Comparison of ENCODE assay signal across 8 cellular contexts in genomic region chr1:247077768-247078314, GRCh38. TPM values are rescaled to one million over a fixed set of nuclear protein-coding genes. Genes with fewer than 3 reads are reported as not detected.
DNase-seq lines count a peak whose midpoint lies in the region; ATAC-seq and TF ChIP-seq lines count a peak whose summit lies in the region.

No MANE protein-coding gene starts in this region.

- H3K27me3 ChIP-seq in ACC112 (ENCODE audit: insufficient read depth, low read length) = no peaks in the 10 kb centered on the region
- H3K27me3 ChIP-seq in body of pancreas = no peaks in the 10 kb centered on the region
- no peaks in the 10 kb centered on the region for H3K27me3 ChIP-seq in right lobe of liver
- no peaks in the 10 kb centered on the region for H3K27me3 ChIP-seq in upper lobe of left lung

- H3K9me3 ChIP-seq in KOPT-K1 (ENCODE audit: insufficient read depth, low read length, poor library complexity, severe bottlenecking) (peaks cover 35% of the 10 kb centered on the region), body of pancreas (no peaks in the 10 kb centered on the region), right lobe of liver (no peaks in the 10 kb centered on the region), upper lobe of left lung (peaks cover 0 to 3% (median 0%) of the 10 kb centered on the region in 4 donors)

- H3K27ac ChIP-seq in ACC112 (ENCODE audit: low read depth, low read length) (peak overlapping the region; percentile 63; the same call in 1 of the 2 replicates), KOPT-K1 (ENCODE audit: low read depth, low read length, poor library complexity, severe bottlenecking) (peak overlapping the region; percentile 81), body of pancreas (peak overlapping the region in 3 of 4 donors; percentile 76 to 88 (median 83)), right lobe of liver (peak overlapping the region; percentile 17 to 77 (median 66)), upper lobe of left lung (peak overlapping the region; percentile 68 to 87 (median 81))

- H3K4me1 ChIP-seq in ACC112 (ENCODE audit: control insufficient read depth, insufficient read depth, low read length, unreplicated experiment) (peaks cover 13% of the 10 kb centered on the region), body of pancreas (peaks cover 19% of the 10 kb centered on the region), right lobe of liver (peaks cover 0 to 5% (median 0%) of the 10 kb centered on the region in 4 donors), upper lobe of left lung (peaks cover 11 to 14% (median 12%) of the 10 kb centered on the region in 4 donors)

- no peak for DNase-seq in body of pancreas
- DNase-seq in right lobe of liver = no peak
- no peak for DNase-seq in upper lobe of left lung
- no peak for DNase-seq in hypothalamus (lab: John Stamatoyannopoulos, UW)
- no peak for DNase-seq in NCI-H1694 treated with DMSO at 0.1 percent for 48 hours (lab: John Stamatoyannopoulos, UW)

- H3K4me3 ChIP-seq in ACC112 (ENCODE audit: low read depth, low read length) (peak overlapping the region; percentile 99), body of pancreas (peak overlapping the region; percentile 71 to 90), right lobe of liver (peak overlapping the region; percentile 78 to 97 (median 90)), upper lobe of left lung (peak overlapping the region; percentile 60 to 86 (median 68))

- H2AFZ ChIP-seq in ACC112 (ENCODE audit: low read length, unreplicated experiment) = peak overlapping the region; percentile 92

- 1 to 2% methylated on average over 13 of the region's 13 CpGs for WGBS in body of pancreas, 2 donors
- WGBS in right lobe of liver (ENCODE audit: insufficient coverage, low coverage, low lambda C conversion rate, missing lambda C conversion rate) = 2% methylated on average over 13 of the region's 13 CpGs
- WGBS in upper lobe of left lung, 2 donors = 1 to 2% methylated on average over 13 of the region's 13 CpGs

- no peak for TF ChIP-seq CTCF in body of pancreas (IDR thresholded peaks at IDR 0.05)
- TF ChIP-seq CTCF in right lobe of liver (IDR thresholded peaks at IDR 0.05) = no peak
- no peak for TF ChIP-seq CTCF in upper lobe of left lung (IDR thresholded peaks at IDR 0.05)

- H3K79me2 ChIP-seq in ACC112 (ENCODE audit: control insufficient read depth, insufficient read depth, low read length, unreplicated experiment) = peaks cover 35% of the 10 kb centered on the region

- H3K36me3 ChIP-seq in ACC112 (ENCODE audit: insufficient read depth, low read length) (0 out of 2 replicates have a peak, but pooled peaks cover 3% of the 10 kb centered on the region), KOPT-K1 (ENCODE audit: insufficient read depth, low read length) (peaks cover 30% of the 10 kb centered on the region), body of pancreas (replicated peaks in 1 of 2; ENCODE audit: insufficient read depth in 1 of 2, low read depth in 2 of 2) (no peaks in the 10 kb centered on the region), right lobe of liver (no peaks in the 10 kb centered on the region), upper lobe of left lung (no peaks in the 10 kb centered on the region)

- no peak for TF ChIP-seq POLR2A in body of pancreas (IDR thresholded peaks at IDR 0.05)
- TF ChIP-seq POLR2A in right lobe of liver (IDR thresholded peaks at IDR 0.05) = no peak
- TF ChIP-seq POLR2A in upper lobe of left lung (IDR thresholded peaks at IDR 0.05) = no peak

- ATAC-seq in GM18517 (IDR thresholded peaks at IDR 0.05; ENCODE audit: unreplicated experiment) (peak; percentile 16), body of pancreas (no peak), right lobe of liver (peak in 2 of 4 donors; percentile 2 to 3), upper lobe of left lung (ENCODE audit: low FRiP score in 2 of 2) (peak in 1 of 2 donors; percentile 6)

- TF ChIP-seq EP300 in upper lobe of left lung (IDR thresholded peaks at IDR 0.05) = no peak

- intact Hi-C loops in body of pancreas (cut with DNase I) = no loop called here
- intact Hi-C loops in right lobe of liver (cut with DNase I) = no loop called here

RNA-seq across cellular contexts. Expression of gene ZNF670, which starts 0.8 kb away (rescaled TPM):
- total RNA-seq in body of pancreas (1 to 10 TPM; 1.3 to 2.3 TPM), right lobe of liver (1 to 10 TPM in 5 of 6 experiments, under 1 TPM in 1; 0.79 to 2.7 (median 1.5) TPM), upper lobe of left lung (1 to 10 TPM in 5 of 6 donors, under 1 TPM in 1; 0.67 to 4.7 (median 2.3) TPM)

RNA-seq across cellular contexts. Expression of gene ZNF669, which starts 26.3 kb away (rescaled TPM):
- total RNA-seq in body of pancreas = 1 to 10 TPM; 2.9 to 5.9 TPM
- 1 to 10 TPM in 5 of 6 experiments, under 1 TPM in 1; 0.90 to 2.6 (median 1.5) TPM for total RNA-seq in right lobe of liver
- total RNA-seq in upper lobe of left lung = 10 to 100 TPM in 1 of 6 donors, 1 to 10 TPM in 5; 2.3 to 11.5 (median 6.9) TPM
